ENCODE assay signal across 20 cellular contexts in genomic region chr17:13869301-13869700, GRCh38.
DNase-seq lines count a peak whose midpoint lies in the region; ATAC-seq, FAIRE-seq and TF ChIP-seq lines count a peak whose summit lies in the region.
"Had no signal": no experiment of that assay in that cellular context is flagged by ENCODE, and none has a peak within 500 bp of the region (broad histone marks: within the 10 kb centered on the region; RNA-seq: fewer than 3 reads in every experiment).

No MANE protein-coding gene starts in this region.

- no peaks in the 10 kb centered on the region for H3K27me3 Mint-ChIP-seq in astrocyte (ENCODE audit: low read depth, unreplicated experiment)
- H3K27me3 Mint-ChIP-seq in endodermal cell (ENCODE audit: insufficient read depth) = peaks cover 82% of the 10 kb centered on the region
- H3K27me3 Mint-ChIP-seq: CD4-positive, alpha-beta T cell had no signal

- peak overlapping the region; percentile 55 for H3K4me2 ChIP-seq in astrocyte (ENCODE audit: low read length)
- H3K4me2 ChIP-seq: A549, KMS-11 had no signal

- no peaks in the 10 kb centered on the region for H3K9me3 Mint-ChIP-seq in astrocyte (ENCODE audit: unreplicated experiment)
- H3K9me3 Mint-ChIP-seq in endodermal cell = peaks cover 5% of the 10 kb centered on the region
- H3K9me3 Mint-ChIP-seq: CD4-positive, alpha-beta T cell had no signal

- 76 to 93% methylated on average over 5 to 6 of the region's 6 CpGs for WGBS in endodermal cell (ENCODE audit: insufficient coverage in 1 of 2, insufficient read length in 1 of 2), 2 experiments
- 73 to 93% methylated on average over 6 of the region's 6 CpGs for WGBS in transverse colon (ENCODE audit: low coverage in 1 of 2), 2 donors

- in situ Hi-C loops in transverse colon (cut with MboI; ENCODE audit: low pct_ligation_motif_present in 1 of 4, low pct_unique_long_range_greater_than_20kb in 1 of 4, low sequenced_read_pairs in 3 of 4) = no loop called here

- H3K4me1 ChIP-seq in astrocyte (ENCODE audit: insufficient read depth, low read length) = no peaks in the 10 kb centered on the region
- H3K4me1 ChIP-seq in endodermal cell (ENCODE audit: control insufficient read depth, insufficient read depth, low read length) = no peaks in the 10 kb centered on the region
- H3K4me1 ChIP-seq in neuron (ENCODE audit: insufficient read depth, low read length) = peaks cover 21% of the 10 kb centered on the region
- H3K4me1 ChIP-seq in transverse colon = no peaks in the 10 kb centered on the region
- H3K4me1 ChIP-seq: A549 had no signal

- H3K27ac ChIP-seq in astrocyte (ENCODE audit: low read depth, low read length) (no peak overlapping the region), endodermal cell (ENCODE audit: low read depth, low read length) (peak overlapping the region; percentile 64), transverse colon (no peak overlapping the region)
- H3K27ac ChIP-seq: A549, KMS-11 had no signal

- H2AFZ ChIP-seq in astrocyte (ENCODE audit: low read depth, low read length) (no peak overlapping the region), neuron (ENCODE audit: low read depth, low read length) (peak overlapping the region; percentile 48)

- H3K36me3 Mint-ChIP-seq in astrocyte (ENCODE audit: low read depth, unreplicated experiment) = no peaks in the 10 kb centered on the region
- no peaks in the 10 kb centered on the region for H3K36me3 Mint-ChIP-seq in endodermal cell (ENCODE audit: low read depth)

- no peaks in the 10 kb centered on the region for H3K9me3 ChIP-seq in astrocyte (ENCODE audit: insufficient read depth, low read depth, low read length)
- peaks cover 15% of the 10 kb centered on the region for H3K9me3 ChIP-seq in endodermal cell (ENCODE audit: control insufficient read depth, low read length)
- H3K9me3 ChIP-seq in neuron (ENCODE audit: low read length) = peaks cover 2% of the 10 kb centered on the region
- no peaks in the 10 kb centered on the region for H3K9me3 ChIP-seq in transverse colon
- H3K9me3 ChIP-seq: MG63 had no signal

- H3K36me3 ChIP-seq in astrocyte (ENCODE audit: insufficient read depth, low read length) (no peaks in the 10 kb centered on the region), endodermal cell (ENCODE audit: control insufficient read depth, insufficient read depth, low read length) (no peaks in the 10 kb centered on the region), neuron (ENCODE audit: insufficient read depth, low read length) (no peaks in the 10 kb centered on the region), transverse colon (no peaks in the 10 kb centered on the region)
- H3K36me3 ChIP-seq: MG63 had no signal

- peaks cover 5% of the 10 kb centered on the region for H3K4me1 Mint-ChIP-seq in astrocyte (ENCODE audit: low read depth, unreplicated experiment)
- H3K4me1 Mint-ChIP-seq in endodermal cell = no peaks in the 10 kb centered on the region

- no peaks in the 10 kb centered on the region for H3K79me2 ChIP-seq in astrocyte (ENCODE audit: insufficient read depth, low read length)

- H3K4me3 Mint-ChIP-seq in astrocyte (ENCODE audit: unreplicated experiment) (no peak overlapping the region), endodermal cell (no peak overlapping the region)
- H3K4me3 Mint-ChIP-seq: CD4-positive, alpha-beta T cell; H9 had no signal

- H3K27ac Mint-ChIP-seq in astrocyte (ENCODE audit: unreplicated experiment) (no peak overlapping the region), endodermal cell (no peak overlapping the region)
- H3K27ac Mint-ChIP-seq: CD4-positive, alpha-beta T cell had no signal

- H3K4me3 ChIP-seq in astrocyte (ENCODE audit: insufficient read depth, low read depth, low read length) = no peak overlapping the region
- no peak overlapping the region for H3K4me3 ChIP-seq in endodermal cell (ENCODE audit: low read length)
- no peak overlapping the region for H3K4me3 ChIP-seq in neuron (ENCODE audit: low read length)
- no peak overlapping the region for H3K4me3 ChIP-seq in transverse colon
- H3K4me3 ChIP-seq: A549, MG63 had no signal

- no peak for TF ChIP-seq CTCF in astrocyte (IDR thresholded peaks at IDR 0.05; ENCODE audit: insufficient read depth, low read depth, low read length)
- no peak for TF ChIP-seq CTCF in endodermal cell (conservative IDR thresholded peaks at IDR 0.05)
- TF ChIP-seq CTCF in transverse colon (IDR thresholded peaks at IDR 0.05) = no peak

- ATAC-seq in GM18861 (IDR thresholded peaks at IDR 0.05; ENCODE audit: unreplicated experiment) (no peak), HG02678 (IDR thresholded peaks at IDR 0.05; ENCODE audit: unreplicated experiment) (no peak)
- ATAC-seq: A549, Right ventricle myocardium inferior had no signal

- TF ChIP-seq POLR2A in H54 (IDR thresholded peaks at IDR 0.05; ENCODE audit: low read depth, low read length) (no peak), transverse colon (IDR thresholded peaks at IDR 0.05) (no peak)

- no peak for TF ChIP-seq EP300 in transverse colon (IDR thresholded peaks at IDR 0.05; ENCODE audit: low read depth)

- H3K9ac ChIP-seq in astrocyte (ENCODE audit: low read length) (no peak overlapping the region), endodermal cell (ENCODE audit: extremely low read depth, low read length, poor library complexity, severe bottlenecking) (no peak overlapping the region)
- H3K9ac ChIP-seq: KMS-11 had no signal

- intact Hi-C loops in transverse colon (cut with DNase I; ENCODE audit: low total_unique reads) = no loop called here

- DNase-seq in H54 (ENCODE audit: insufficient read length, low spot score) (no peak), astrocyte (ENCODE audit: low read depth) (peak; percentile 39), endodermal cell (no peak), COR-L47 (lab: John Stamatoyannopoulos, UW) (no peak), transverse colon (no peak)
- DNase-seq: CD4-positive, alpha-beta T cell; DMS153; H9; MG63; NCI-H1048; NCI-H1436; NCI-H1930; NCI-H446 treated with DMSO at 0.1 percent for 48 hours; NK-92 treated with Interleukin-12 subunit alpha and Interleukin-12 subunit beta, amount 100 ng/mL, for 24 hours had no signal

- H4K20me1 ChIP-seq in astrocyte (ENCODE audit: insufficient read depth, low read length) = no peaks in the 10 kb centered on the region

- no peaks in the 10 kb centered on the region for H3K27me3 ChIP-seq in astrocyte (ENCODE audit: insufficient read depth, low read length)
- H3K27me3 ChIP-seq in endodermal cell (ENCODE audit: control insufficient read depth, insufficient read depth, low read length, poor library complexity, severe bottlenecking) = peaks cover 78% of the 10 kb centered on the region
- H3K27me3 ChIP-seq in neuron (ENCODE audit: insufficient read depth, low read length) = no peaks in the 10 kb centered on the region
- H3K27me3 ChIP-seq in transverse colon = no peaks in the 10 kb centered on the region
- H3K27me3 ChIP-seq: MG63 had no signal

- FAIRE-seq in H54 (lab: Jason Lieb, UNC) (peak; percentile 15), astrocyte (lab: Jason Lieb, UNC) (no peak)
- FAIRE-seq: A549 had no signal
